Comparison of ENCODE assay signal across 22 cellular contexts in genomic region chr16:24853169-24853824, GRCh38. TPM values are rescaled to one million over a fixed set of nuclear protein-coding genes. Genes with fewer than 3 reads are reported as not detected.
DNase-seq lines count a peak whose midpoint lies in the region; ATAC-seq, FAIRE-seq and TF ChIP-seq lines count a peak whose summit lies in the region.
"Had no signal": no experiment of that assay in that cellular context is flagged by ENCODE, and none has a peak within 500 bp of the region (broad histone marks: within the 10 kb centered on the region; RNA-seq: fewer than 3 reads in every experiment).

No MANE protein-coding gene starts in this region.

- no peaks in the 10 kb centered on the region for H3K36me3 ChIP-seq in K562 (ENCODE audit: control insufficient read depth, insufficient read depth, low read length)
- H3K36me3 ChIP-seq: left lung had no signal

- H3K4me2 ChIP-seq in A549 (peak overlapping the region; percentile 75), K562 (ENCODE audit: insufficient read depth, low read length) (no peak overlapping the region)

- TF ChIP-seq CTCF in A549 (IDR thresholded peaks at IDR 0.05) = no peak
- TF ChIP-seq CTCF in HFFc6 (IDR thresholded peaks at IDR 0.05) = no peak
- TF ChIP-seq CTCF in K562 (IDR thresholded peaks at IDR 0.05 in 2 of 3, conservative IDR thresholded peaks at IDR 0.05 in 1 of 3; ENCODE audit: insufficient read depth in 2 of 3, low read depth in 1 of 3, low read length in 3 of 3) = no peak

- CTCF ChIA-PET in A549 (lab: Yijun Ruan, JAX) = interaction anchor here (0.6 to 1.5 kb wide), 4 partner anchors 19 to 224 kb away, joined by 3 to 6 read pairs (median 4); no protein-coding TSS in a partner anchor
- CTCF ChIA-PET in K562 (lab: Yijun Ruan, JAX; ENCODE audit: low intra/inter-chr PET ratio) = no interaction called here

- H3K79me2 ChIP-seq in K562 (ENCODE audit: control insufficient read depth, insufficient read depth, low read length) = no peaks in the 10 kb centered on the region

- H3K4me1 ChIP-seq in A549 (peaks cover 76% of the 10 kb centered on the region), K562 (replicated peaks in 1 of 2; ENCODE audit: control insufficient read depth in 2 of 2, insufficient read depth in 2 of 2, low read length in 2 of 2) (peaks cover 4 to 5% of the 10 kb centered on the region in 2 experiments; a peak in 3 of 5 replicates)
- H3K4me1 ChIP-seq: left lung had no signal

- H3K27ac ChIP-seq in A549 (peak overlapping the region; percentile 83 to 89), K562 (ENCODE audit: extremely low read depth, low read depth, low read length) (no peak overlapping the region)
- H3K27ac ChIP-seq: coronary artery, left lung had no signal

- no TSS peak for BruUV-seq in K562 (replicated peaks; lab: Mats Ljungman, UMichigan)

- no peaks in the 10 kb centered on the region for H4K20me1 ChIP-seq in K562 (replicated peaks; ENCODE audit: control insufficient read depth, insufficient read depth, low read length)

- 23% methylated on average over 8 of the region's 8 CpGs for WGBS in A549 (ENCODE audit: missing lambda C conversion rate)
- 39% methylated on average over 8 of the region's 8 CpGs for WGBS in K562 (ENCODE audit: insufficient coverage, low coverage, missing lambda C conversion rate)

- H3K9me1 ChIP-seq in K562 (ENCODE audit: control insufficient read depth, insufficient read depth, low read length) = no peaks in the 10 kb centered on the region

- H2AFZ ChIP-seq in K562 (ENCODE audit: low read depth, low read length) = no peak overlapping the region

- H3K9me3 Mint-ChIP-seq in HFFc6 = no peaks in the 10 kb centered on the region
- H3K9me3 Mint-ChIP-seq: CD8-positive, alpha-beta T cell; stimulated activated naive B cell treated with anti-CD40 and anti-IgM and Interleukin-4, amounts not matched to agents 10 μg/mL and 1 μg/mL and 100 μg/mL, for 72 hours; T-helper 1 cell treated with Interleukin-12 subunit alpha and Interleukin-12 subunit beta and Interleukin-4 antibody, amounts not matched to agents 30 μg/mL and 1 μg/mL, for 36 hours had no signal

- in situ Hi-C loops in K562 (cut with MboI) = no loop called here

- peaks cover 2% of the 10 kb centered on the region; the same call in 1 of the 2 replicates for H3K27me3 Mint-ChIP-seq in HFFc6 (ENCODE audit: insufficient read depth)
- H3K27me3 Mint-ChIP-seq: activated CD8-positive, alpha-beta memory T cell treated with anti-CD3 and anti-CD28 coated beads, Interleukin-2, amount 10 ng/mL, durations not matched to agents 7 days and 5 days; type B pancreatic cell had no signal

- H3K4me3 ChIP-seq in A549 (0 out of 3 replicates have a peak overlapping the region, but pooled peaks have one; percentile 19), K562 (no peak overlapping the region)
- H3K4me3 ChIP-seq: left lung had no signal

- no peak for FAIRE-seq in A549 (lab: Jason Lieb, UNC)
- no peak for FAIRE-seq in K562 (lab: Jason Lieb, UNC)

- peak overlapping the region; percentile 49; the same call in 1 of the 2 replicates for H3K27ac Mint-ChIP-seq in HFFc6
- H3K27ac Mint-ChIP-seq: activated CD8-positive, alpha-beta memory T cell treated with anti-CD3 and anti-CD28 coated beads, Interleukin-2, amount 10 ng/mL, durations not matched to agents 7 days and 5 days; CD8-positive, alpha-beta T cell; stimulated activated naive B cell treated with anti-CD40 and anti-IgM and Interleukin-4, amounts not matched to agents 10 μg/mL and 1 μg/mL and 100 μg/mL, for 72 hours; T-helper 1 cell treated with Interleukin-12 subunit alpha and Interleukin-12 subunit beta and Interleukin-4 antibody, amounts not matched to agents 30 μg/mL and 1 μg/mL, for 36 hours; type B pancreatic cell had no signal

- H3K4me1 Mint-ChIP-seq in HFFc6 (ENCODE audit: low read depth) = peaks cover 55% of the 10 kb centered on the region

- POLR2A ChIA-PET in A549 (lab: Yijun Ruan, JAX) = interaction anchor here (1.0 to 1.1 kb wide), 2 partner anchors 13 to 19 kb away, joined by 3 to 4 read pairs; no protein-coding TSS in a partner anchor
- POLR2A ChIA-PET in K562 (lab: Yijun Ruan, JAX) = interaction anchor here (0.6 kb wide), 1 partner anchor 797 kb away, joined by 3 read pairs; no protein-coding TSS in a partner anchor

- H3K9ac ChIP-seq in K562 (ENCODE audit: insufficient read depth in 1 of 2, low read depth in 2 of 2, low read length in 2 of 2) = no peak overlapping the region

- DNase-seq in A549 (ENCODE audit: low read depth in 1 of 2, low spot score in 1 of 2) = no peak
- no peak for DNase-seq in HFFc6
- no peak for DNase-seq in K562 (ENCODE audit: extremely low read depth in 1 of 4, low spot score in 3 of 4)
- peak; percentile 16 for DNase-seq in iris pigment epithelial cell (ENCODE audit: low read depth)
- no peak for DNase-seq in GM19238 (ENCODE audit: insufficient read length, low spot score)
- DNase-seq in NCI-H2227 treated with DMSO at 0.1 percent for 48 hours (lab: John Stamatoyannopoulos, UW) = no peak
- DNase-seq: activated CD4-positive, CD25-positive, alpha-beta regulatory T cell; activated CD8-positive, alpha-beta memory T cell treated with anti-CD3 and anti-CD28 coated beads, Interleukin-2, amount 10 ng/mL, durations not matched to agents 7 days and 5 days; CD8-positive, alpha-beta T cell; DND-41; KBM-7; left lung; NCI-H524; stimulated activated CD4-positive, alpha-beta T cell treated with anti-CD3 and anti-CD28 coated beads, Interleukin-15, amount 100 ng/mL, for 24 hours; stimulated activated naive B cell treated with anti-CD40 and anti-IgM and Interleukin-4, amounts not matched to agents 10 μg/mL and 1 μg/mL and 100 μg/mL, for 72 hours had no signal

- intact Hi-C loops in K562 (cut with micrococcal nuclease) = no loop called here

- TF ChIP-seq RAD21 in A549 (conservative IDR thresholded peaks at IDR 0.05 in 1 of 2, IDR thresholded peaks at IDR 0.05 in 1 of 2) = no peak
- TF ChIP-seq RAD21 in K562 (CRISPR knock-in tag; conservative IDR thresholded peaks at IDR 0.05 in 1 of 2, IDR thresholded peaks at IDR 0.05 in 1 of 2) = no peak

- no peak for TF ChIP-seq POLR2A in A549 (IDR thresholded peaks at IDR 0.05; ENCODE audit: low read length)
- no peak for TF ChIP-seq POLR2A in K562 (conservative IDR thresholded peaks at IDR 0.05)

- ATAC-seq in A549 = peak; percentile 4 to 16; a peak in 2 of 6 replicates
- no peak for ATAC-seq in K562
- ATAC-seq in HG02763 (IDR thresholded peaks at IDR 0.05; ENCODE audit: unreplicated experiment) = no peak
- no peak for ATAC-seq in GM18511 (IDR thresholded peaks at IDR 0.05; ENCODE audit: unreplicated experiment)
- ATAC-seq: activated CD8-positive, alpha-beta memory T cell treated with anti-CD3 and anti-CD28 coated beads, Interleukin-2, amount 10 ng/mL, durations not matched to agents 7 days and 5 days; CD8-positive, alpha-beta T cell; left lung; stimulated activated naive B cell treated with anti-CD40 and anti-IgM and Interleukin-4, amounts not matched to agents 10 μg/mL and 1 μg/mL and 100 μg/mL, for 72 hours had no signal

- no peak for TF ChIP-seq EP300 in A549 (IDR thresholded peaks at IDR 0.05)
- TF ChIP-seq EP300 in K562 (IDR thresholded peaks at IDR 0.05; ENCODE audit: low read length) = no peak

- H3K27me3 ChIP-seq in K562 (ENCODE audit: control insufficient read depth in 2 of 2, insufficient read depth in 2 of 2, low read length in 2 of 2) = no peaks in the 10 kb centered on the region

- H3K4me3 Mint-ChIP-seq in HFFc6 = no peak overlapping the region; the same call in none of the 2 replicates
- H3K4me3 Mint-ChIP-seq: activated CD8-positive, alpha-beta memory T cell treated with anti-CD3 and anti-CD28 coated beads, Interleukin-2, amount 10 ng/mL, durations not matched to agents 7 days and 5 days; CD8-positive, alpha-beta T cell; stimulated activated naive B cell treated with anti-CD40 and anti-IgM and Interleukin-4, amounts not matched to agents 10 μg/mL and 1 μg/mL and 100 μg/mL, for 72 hours; T-helper 1 cell treated with Interleukin-12 subunit alpha and Interleukin-12 subunit beta and Interleukin-4 antibody, amounts not matched to agents 30 μg/mL and 1 μg/mL, for 36 hours; type B pancreatic cell had no signal

- no peaks in the 10 kb centered on the region for H3K36me3 Mint-ChIP-seq in HFFc6 (ENCODE audit: low read depth)
- H3K36me3 Mint-ChIP-seq: activated CD8-positive, alpha-beta memory T cell treated with anti-CD3 and anti-CD28 coated beads, Interleukin-2, amount 10 ng/mL, durations not matched to agents 7 days and 5 days; CD8-positive, alpha-beta T cell; type B pancreatic cell had no signal

- H3K9me3 ChIP-seq in A549 (no peaks in the 10 kb centered on the region), K562 (replicated peaks; ENCODE audit: control insufficient read depth, insufficient read depth, low read depth, low read length) (no peaks in the 10 kb centered on the region)
- H3K9me3 ChIP-seq: left lung had no signal

TF ChIP-seq in K562, 482 proteins besides CTCF, POLR2A, EP300 and RAD21 (continues in another document):
- 0 out of 4 replicates have a peak, but pooled peaks of 1 of the 2 experiments have one; percentile 22 for TF ChIP-seq KDM1A (IDR thresholded peaks at IDR 0.05)

RNA-seq across cellular contexts. Expression of gene SLC5A11, which starts 7.5 kb away (rescaled TPM):
- polyA plus RNA-seq in A549 (2011; rRNA removed) (0.43 and 1.3 TPM in 2 replicates), A549 (2017; fragmentation: RNase III; extraction: RNeasy Plus Mini Kit Qiagen cat#74134 plus additional on column Dnase treatment) (0.30 to 0.40 TPM (median 0.38 TPM) in 3 replicates), K562 (2011; rRNA removed) (not detected in 2 replicates), K562 (2014; fragmentation: Illumina TruSeq; extraction: Trizol) (0.15 TPM in 1 of 2 replicates, not detected in the other), K562 (2014; fragmentation: Nextera tagmentation; extraction: Ambion mirVana) (under 1 TPM; 0.04 to 0.25 TPM), K562 (2014; rRNA removed) (0.18 TPM in 1 of 2 replicates, not detected in the other)
- 0.24 and 0.58 TPM in 2 replicates for polyA plus RNA-seq in A549 (2012; cell fraction: cytosol; rRNA removed)
- 1.2 and 1.8 TPM in 2 replicates for polyA plus RNA-seq in A549 (2012; cell fraction: nucleus; rRNA removed)
- 1.9 and 2.6 TPM in 2 replicates for polyA minus RNA-seq in A549 (2011; rRNA and poly(A)+ RNA removed)
- total RNA-seq in HFFc6 (2021; fragmentation: NEBNext Ultra II Directional; extraction: Animal tissue kit (Norgen Biotek cat#: 25700)) = under 1 TPM in 1 of 6 experiments, not detected in 5; 0.23 TPM
- total RNA-seq in K562 (2011; cell fraction: chromatin; rRNA removed; ENCODE audit: low replicate concordance) = not detected in 2 replicates
- total RNA-seq in K562 (2011; cell fraction: nucleolus; rRNA removed) = not detected in 2 replicates
- not detected in 2 replicates for total RNA-seq in K562 (2011; cell fraction: nucleoplasm; rRNA removed)
- total RNA-seq in K562 (2014; rRNA removed) (0.14 TPM in 1 of 2 replicates, not detected in the other), K562 (2014; rRNA removed; fragmentation: Illumina TruSeq; extraction: Trizol) (0.07 TPM in 1 of 2 replicates, not detected in the other), K562 (2015; rRNA removed; fragmentation: Illumina TruSeq; extraction: Trizol) (0.11 TPM in 1 of 2 replicates, not detected in the other), K562 (2021) (0.09 TPM in 1 of 2 replicates, not detected in the other)
- polyA plus RNA-seq in K562 (2011; cell fraction: cytosol; rRNA removed) = 0.04 TPM in 1 of 2 replicates, not detected in the other
- 0.13 and 0.17 TPM in 2 replicates for polyA plus RNA-seq in K562 (2011; cell fraction: nucleus; rRNA removed)
- polyA plus RNA-seq in K562 (2012) = 0.07 and 0.08 TPM in 2 replicates
- not detected in 2 replicates for polyA minus RNA-seq in K562 (2011; rRNA and poly(A)+ RNA removed)
- not detected in 2 replicates for polyA minus RNA-seq in K562 (2011; cell fraction: cytosol; rRNA and poly(A)+ RNA removed)
- polyA minus RNA-seq in K562 (2011; cell fraction: nucleus; rRNA and poly(A)+ RNA removed) = not detected in 2 replicates
- total RNA-seq: activated CD8-positive, alpha-beta memory T cell treated with anti-CD3 and anti-CD28 coated beads, Interleukin-2, amount 10 ng/mL, durations not matched to agents 7 days and 5 days; renal cortical epithelial cell; Right ventricle myocardium inferior had no signal

Comparison
In these comparisons a context has a peak if more than half of its experiments do, and no peak if none do; other contexts are left out.
1. ATAC-seq: peak in A549 (2 of 2); none in K562 (single experiment), HG02763 (single experiment) and GM18511 (single experiment).
2. Of the 35 proteins assayed by ChIP-seq in both K562 and A549: peak only in K562: none; only in A549: CHD4, E2F6 and ZFP36; in both: none; in neither: 30; mixed calls (peak in some experiments, not most) for 2.